In the genomic region with DNA sequence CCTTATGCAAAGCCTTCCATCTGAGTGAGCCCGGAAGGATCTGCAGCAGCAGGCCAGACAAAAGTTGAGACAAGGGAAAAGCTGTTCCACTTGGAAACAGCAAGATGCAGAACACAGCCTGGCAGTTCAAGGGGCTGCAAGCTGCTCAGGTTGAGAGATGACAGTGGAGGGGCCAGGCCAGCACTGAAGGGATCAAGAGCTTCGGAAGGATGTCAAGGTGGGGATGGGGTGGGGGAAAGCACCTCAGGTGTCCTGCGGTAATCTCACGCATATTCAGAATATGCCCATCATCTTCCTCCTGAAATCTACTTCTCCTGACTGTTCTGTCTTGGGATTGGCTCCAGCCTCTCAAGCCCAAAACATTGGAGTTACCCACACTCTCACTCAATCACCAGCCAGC, we compare ENCODE assay signal across 25 cellular contexts. TPM values are rescaled to one million over a fixed set of nuclear protein-coding genes. Genes with fewer than 3 reads are reported as not detected.
DNase-seq lines count a peak whose midpoint lies in the region; ATAC-seq, FAIRE-seq and TF ChIP-seq lines count a peak whose summit lies in the region.
"Had no signal": no experiment of that assay in that cellular context is flagged by ENCODE, and none has a peak within 500 bp of the region (broad histone marks: within the 10 kb centered on the region; RNA-seq: fewer than 3 reads in every experiment).

No MANE protein-coding gene starts in this region.

- POLR2A ChIA-PET in activated CD4-positive, alpha-beta memory T cell treated with anti-CD3 and anti-CD28 coated beads, Interleukin-2, amount 10 ng/mL, durations not matched to agents 7 days and 5 days (lab: Charles Lee) = no interaction called here
- POLR2A ChIA-PET in activated CD4-positive, alpha-beta memory T cell treated with anti-CD3 and anti-CD28 coated beads for 36 hours (lab: Charles Lee) = no interaction called here

- H3K4me1 Mint-ChIP-seq in activated CD4-positive, alpha-beta memory T cell treated with anti-CD3 and anti-CD28 coated beads, Interleukin-2, amount 10 ng/mL, durations not matched to agents 7 days and 5 days = no peaks in the 10 kb centered on the region
- H3K4me1 Mint-ChIP-seq in activated CD4-positive, alpha-beta memory T cell treated with anti-CD3 and anti-CD28 coated beads for 36 hours (ENCODE audit: low read depth) = peaks cover 3% of the 10 kb centered on the region
- H3K4me1 Mint-ChIP-seq in glutamatergic neuron (ENCODE audit: low read depth, unreplicated experiment) = no peaks in the 10 kb centered on the region
- H3K4me1 Mint-ChIP-seq: B cell; CD4-positive, alpha-beta memory T cell had no signal

- intact Hi-C loops in activated CD4-positive, alpha-beta memory T cell treated with anti-CD3 and anti-CD28 coated beads for 36 hours (cut with micrococcal nuclease) = no loop called here

- no peak overlapping the region for H3K4me3 Mint-ChIP-seq in activated CD4-positive, alpha-beta memory T cell treated with anti-CD3 and anti-CD28 coated beads, Interleukin-2, amount 10 ng/mL, durations not matched to agents 7 days and 5 days
- H3K4me3 Mint-ChIP-seq in activated CD4-positive, alpha-beta memory T cell treated with anti-CD3 and anti-CD28 coated beads for 36 hours = no peak overlapping the region
- H3K4me3 Mint-ChIP-seq in glutamatergic neuron (ENCODE audit: unreplicated experiment) = no peak overlapping the region
- H3K4me3 Mint-ChIP-seq: B cell; CD4-positive, alpha-beta memory T cell; HFFc6 had no signal

- FAIRE-seq in bronchial epithelial cell (lab: Jason Lieb, UNC) = peak; percentile 28
- FAIRE-seq: A204.1, GM12891, GM18507, H54 had no signal

- no peaks in the 10 kb centered on the region for H3K27me3 ChIP-seq in bronchial epithelial cell (ENCODE audit: control insufficient read depth, insufficient read depth, low read length)

- peaks cover 19% of the 10 kb centered on the region for H3K27me3 Mint-ChIP-seq in activated CD4-positive, alpha-beta memory T cell treated with anti-CD3 and anti-CD28 coated beads, Interleukin-2, amount 10 ng/mL, durations not matched to agents 7 days and 5 days
- peaks cover 34% of the 10 kb centered on the region for H3K27me3 Mint-ChIP-seq in activated CD4-positive, alpha-beta memory T cell treated with anti-CD3 and anti-CD28 coated beads for 36 hours
- H3K27me3 Mint-ChIP-seq in glutamatergic neuron (ENCODE audit: unreplicated experiment) = peaks cover 1% of the 10 kb centered on the region

- no peak for ATAC-seq in HG02571 (IDR thresholded peaks at IDR 0.05; ENCODE audit: unreplicated experiment)

- H3K36me3 Mint-ChIP-seq in activated CD4-positive, alpha-beta memory T cell treated with anti-CD3 and anti-CD28 coated beads, Interleukin-2, amount 10 ng/mL, durations not matched to agents 7 days and 5 days (ENCODE audit: low read depth) = no peaks in the 10 kb centered on the region
- H3K36me3 Mint-ChIP-seq in activated CD4-positive, alpha-beta memory T cell treated with anti-CD3 and anti-CD28 coated beads for 36 hours = no peaks in the 10 kb centered on the region
- H3K36me3 Mint-ChIP-seq in glutamatergic neuron (ENCODE audit: unreplicated experiment) = no peaks in the 10 kb centered on the region
- H3K36me3 Mint-ChIP-seq: CD4-positive, alpha-beta memory T cell had no signal

- TF ChIP-seq CTCF in bronchial epithelial cell (IDR thresholded peaks at IDR 0.05; ENCODE audit: insufficient read depth, low read length, severe bottlenecking) (no peak), glutamatergic neuron (IDR thresholded peaks at IDR 0.05; ENCODE audit: partially characterized antibody, unreplicated experiment) (no peak)

- CTCF ChIA-PET in activated CD4-positive, alpha-beta memory T cell treated with anti-CD3 and anti-CD28 coated beads, Interleukin-2, amount 10 ng/mL, durations not matched to agents 7 days and 5 days (lab: Charles Lee) = interaction anchor here (0.6 kb wide), 1 partner anchor 523 kb away, joined by 3 read pairs; no protein-coding TSS in a partner anchor
- CTCF ChIA-PET in activated CD4-positive, alpha-beta memory T cell treated with anti-CD3 and anti-CD28 coated beads for 36 hours (lab: Charles Lee) = no interaction called here

- no peak overlapping the region for H3K27ac Mint-ChIP-seq in activated CD4-positive, alpha-beta memory T cell treated with anti-CD3 and anti-CD28 coated beads, Interleukin-2, amount 10 ng/mL, durations not matched to agents 7 days and 5 days
- no peak overlapping the region for H3K27ac Mint-ChIP-seq in activated CD4-positive, alpha-beta memory T cell treated with anti-CD3 and anti-CD28 coated beads for 36 hours
- no peak overlapping the region for H3K27ac Mint-ChIP-seq in glutamatergic neuron (ENCODE audit: unreplicated experiment)
- H3K27ac Mint-ChIP-seq: B cell; CD4-positive, alpha-beta memory T cell; HFFc6 had no signal

- peak; percentile 4 for DNase-seq in activated CD4-positive, alpha-beta memory T cell treated with anti-CD3 and anti-CD28 coated beads, Interleukin-2, amount 10 ng/mL, durations not matched to agents 7 days and 5 days
- no peak for DNase-seq in activated CD4-positive, alpha-beta memory T cell treated with anti-CD3 and anti-CD28 coated beads for 36 hours
- DNase-seq in bronchial epithelial cell (ENCODE audit: low read depth) (no peak), islet precursor cell (peak; percentile 12), iPS-NIHi7 (ENCODE audit: extremely low spot score) (no peak), glutamatergic neuron (no peak)
- DNase-seq in activated CD4-positive, alpha-beta T cell treated with anti-CD3 and anti-CD28 coated beads, Interleukin-2, amount 50 U/mL, for 48 hours = no peak
- DNase-seq: C1 segment of cervical spinal cord; Calu3; CD4-positive, alpha-beta memory T cell; COR-L47; DMS53; DMS79 treated with DMSO at 0.1 percent for 48 hours; GF-D8; GOT3; HFFc6 had no signal

- no peaks in the 10 kb centered on the region for H3K9me3 Mint-ChIP-seq in activated CD4-positive, alpha-beta memory T cell treated with anti-CD3 and anti-CD28 coated beads, Interleukin-2, amount 10 ng/mL, durations not matched to agents 7 days and 5 days
- H3K9me3 Mint-ChIP-seq in activated CD4-positive, alpha-beta memory T cell treated with anti-CD3 and anti-CD28 coated beads for 36 hours = no peaks in the 10 kb centered on the region
- H3K9me3 Mint-ChIP-seq in glutamatergic neuron (ENCODE audit: unreplicated experiment) = peaks cover 6% of the 10 kb centered on the region

- no peak overlapping the region for H3K4me3 ChIP-seq in bronchial epithelial cell (ENCODE audit: low read depth, low read length)
- H3K4me3 ChIP-seq: HAP-1 had no signal

- no peaks in the 10 kb centered on the region for H3K36me3 ChIP-seq in bronchial epithelial cell (ENCODE audit: control insufficient read depth, insufficient read depth, low read length)
- H3K36me3 ChIP-seq: HAP-1 had no signal

RNA-seq across cellular contexts. Expression of a gene that starts 35.7 kb away (rescaled TPM):
- not detected for total RNA-seq in activated CD4-positive, alpha-beta memory T cell treated with anti-CD3 and anti-CD28 coated beads, Interleukin-2, amount 10 ng/mL, durations not matched to agents 7 days and 5 days
- total RNA-seq in activated CD4-positive, alpha-beta memory T cell treated with anti-CD3 and anti-CD28 coated beads for 36 hours = not detected
- total RNA-seq in bronchial epithelial cell (not detected in 2 replicates), glutamatergic neuron (ENCODE audit: unreplicated experiment) (0.15 TPM)
- total RNA-seq: B cell; Calu3; CD4-positive, alpha-beta memory T cell; Daoy; G401; HFFc6 had no signal

Comparison
In these comparisons a context has a peak if more than half of its experiments do, and no peak if none do; other contexts are left out.
1. DNase-seq: peak in activated CD4-positive, alpha-beta memory T cell treated with anti-CD3 and anti-CD28 coated beads, Interleukin-2, amount 10 ng/mL, durations not matched to agents 7 days and 5 days (single experiment) and islet precursor cell (single experiment); none in activated CD4-positive, alpha-beta memory T cell treated with anti-CD3 and anti-CD28 coated beads for 36 hours (single experiment), bronchial epithelial cell (single experiment), iPS-NIHi7 (single experiment), activated CD4-positive, alpha-beta T cell treated with anti-CD3 and anti-CD28 coated beads, Interleukin-2, amount 50 U/mL, for 48 hours (0 of 2) and glutamatergic neuron (single experiment).